In the genomic region with DNA sequence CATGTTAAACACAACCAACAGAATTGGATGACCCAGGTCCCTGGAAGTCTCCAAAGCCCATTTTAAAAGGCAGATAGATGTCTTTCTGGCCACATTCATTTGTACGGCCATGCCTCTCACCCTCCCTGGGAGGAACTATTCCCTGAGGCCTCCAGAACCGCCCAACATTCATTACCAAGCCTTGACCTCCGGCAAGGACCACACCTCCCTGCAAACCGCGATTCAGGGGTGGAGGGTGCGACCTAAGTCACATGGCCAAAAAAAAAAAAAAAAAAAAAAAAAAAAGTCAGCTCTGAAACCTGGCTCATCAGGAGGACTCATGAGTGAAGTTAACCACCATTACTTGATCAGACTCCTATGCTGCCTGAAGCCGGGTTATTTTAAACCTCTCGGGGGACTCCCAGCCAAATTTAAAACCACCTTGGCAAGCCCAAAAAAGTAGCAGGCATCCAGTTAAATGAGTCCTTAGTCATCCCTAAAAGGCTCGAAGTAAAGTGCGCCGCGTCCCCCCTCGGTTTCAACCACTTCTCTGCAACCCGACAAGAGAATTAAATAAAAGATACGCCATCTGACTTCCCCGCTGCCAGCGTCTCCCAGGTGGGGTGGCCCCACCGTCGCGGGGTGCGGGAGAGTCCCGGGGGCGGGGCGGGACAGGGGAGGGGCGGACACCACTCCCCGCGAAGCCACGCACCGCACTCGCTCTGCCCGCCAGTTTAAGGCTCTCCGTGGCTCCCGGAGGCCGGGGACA, we compare ENCODE assay signal across 8 cellular contexts. TPM values are rescaled to one million over a fixed set of nuclear protein-coding genes. Genes with fewer than 3 reads are reported as not detected.
DNase-seq lines count a peak whose midpoint lies in the region; ATAC-seq, FAIRE-seq and TF ChIP-seq lines count a peak whose summit lies in the region.

No MANE protein-coding gene starts in this region.

- H3K36me3 ChIP-seq in muscle layer of colon (ENCODE audit: insufficient read depth, low read length) = peaks cover 12% of the 10 kb centered on the region

- H3K4me1 ChIP-seq in muscle layer of colon (ENCODE audit: insufficient read depth, low read length) = peaks cover 51% of the 10 kb centered on the region

- ATAC-seq in esophagus mucosa = peak; percentile 63
- ATAC-seq in stimulated activated naive CD8-positive, alpha-beta T cell treated with anti-CD3 and anti-CD28 coated beads, Interleukin-15, Interleukin-2, amounts not matched to agents 100 U/mL and 50 U/mL, for 24 hours = peak; percentile 56
- no peak for ATAC-seq in GM21526 (IDR thresholded peaks at IDR 0.05; ENCODE audit: low FRiP score, unreplicated experiment)

- peak; percentile 57 for FAIRE-seq in H54 (lab: Jason Lieb, UNC)

- DNase-seq in Daoy (ENCODE audit: low read depth) = peak; percentile 95
- peak; percentile 96 for DNase-seq in H54 (ENCODE audit: insufficient read length, low spot score)
- peak; percentile 53 to 78 for DNase-seq in NCI-H526 (lab: John Stamatoyannopoulos, UW)
- DNase-seq in activated T-cell treated with anti-CD3 and anti-CD28 coated beads for 48 hours (ENCODE audit: low read depth) = peak; percentile 69
- DNase-seq in stimulated activated naive CD8-positive, alpha-beta T cell treated with anti-CD3 and anti-CD28 coated beads, Interleukin-15, Interleukin-2, amounts not matched to agents 100 U/mL and 50 U/mL, for 24 hours = peak; percentile 78

- TF ChIP-seq POLR2A in H54 (IDR thresholded peaks at IDR 0.05; ENCODE audit: low read depth, low read length) = no peak

- peak overlapping the region; percentile 99 for H3K9ac ChIP-seq in muscle layer of colon (ENCODE audit: low read length)

- peak overlapping the region; percentile 100 for H3K27ac ChIP-seq in muscle layer of colon (ENCODE audit: low read depth, low read length)

- no peaks in the 10 kb centered on the region for H3K9me3 ChIP-seq in muscle layer of colon (ENCODE audit: low read length)

- peak overlapping the region; percentile 91 to 96 for H3K4me3 ChIP-seq in muscle layer of colon (ENCODE audit: low read depth in 1 of 2, low read length in 2 of 2)

- H3K27me3 ChIP-seq in muscle layer of colon (ENCODE audit: control insufficient read depth in 1 of 2, insufficient read depth in 2 of 2, low read length in 2 of 2) = no peaks in the 10 kb centered on the region

RNA-seq across cellular contexts. Expression of gene KLF9, which starts 2.4 kb away (rescaled TPM):
- total RNA-seq in Daoy (2014; rRNA removed; shearing (Covaris generic)) = 9.4 and 10.6 TPM in 2 replicates
- total RNA-seq in esophagus mucosa = 6.1 TPM
